Comparison of ENCODE assay signal across 21 cellular contexts in the genomic region with DNA sequence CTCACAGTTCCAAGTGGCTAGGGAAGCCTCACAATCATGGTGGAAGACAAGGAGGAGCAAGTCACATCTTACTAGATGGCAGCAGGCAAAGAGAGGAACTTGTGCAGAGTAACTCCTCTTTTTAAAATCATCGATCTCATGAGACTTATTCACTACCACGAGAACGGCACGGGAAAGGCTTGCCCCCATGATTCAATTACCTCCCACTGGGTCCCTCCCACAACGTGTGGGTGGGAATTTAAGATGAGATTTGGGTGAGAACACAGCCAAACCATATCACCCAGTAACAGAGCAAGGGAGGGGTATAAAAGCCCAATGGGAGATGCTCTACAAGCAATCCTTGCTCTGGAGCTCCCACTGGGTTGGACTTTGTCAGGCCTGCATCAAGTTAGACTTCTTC.
"Had no signal": no experiment of that assay in that cellular context is flagged by ENCODE, and none has a peak within 500 bp of the region (broad histone marks: within the 10 kb centered on the region; RNA-seq: fewer than 3 reads in every experiment).

No MANE protein-coding gene starts in this region.

- H3K4me1 ChIP-seq: left lung, lower lobe of right lung had no signal

- H3K27ac ChIP-seq: coronary artery, dorsolateral prefrontal cortex, foreskin keratinocyte, heart left ventricle, hepatocyte, left lung, lower lobe of right lung had no signal

- H3K27ac Mint-ChIP-seq: immature natural killer cell; mesothelial cell of epicardium; naive thymus-derived CD8-positive, alpha-beta T cell had no signal

- H3K36me3 Mint-ChIP-seq: immature natural killer cell, mesothelial cell of epicardium had no signal

- DNase-seq: dermis blood vessel endothelial cell; dorsolateral prefrontal cortex; effector CD4-positive, alpha-beta T cell; effector memory CD4-positive, alpha-beta T cell; foreskin keratinocyte; heart left ventricle; hypothalamus; immature natural killer cell; left cardiac atrium; left lung; left ventricle myocardium superior; lower lobe of right lung; mesenchymal stem cell; mucosa of descending colon; naive B cell; naive thymus-derived CD8-positive, alpha-beta T cell had no signal

- H3K36me3 ChIP-seq: esophagus muscularis mucosa, gastroesophageal sphincter, heart left ventricle, left lung, lower lobe of right lung had no signal

- H3K4me3 Mint-ChIP-seq: immature natural killer cell; mesothelial cell of epicardium; naive B cell; naive thymus-derived CD8-positive, alpha-beta T cell had no signal

- H3K9me3 ChIP-seq: lower lobe of right lung had no signal

- ATAC-seq: foreskin keratinocyte; gastroesophageal sphincter; left cardiac atrium; left lung; left ventricle myocardium superior; lower lobe of right lung; mucosa of descending colon; naive thymus-derived CD8-positive, alpha-beta T cell had no signal

- H3K27me3 ChIP-seq: esophagus muscularis mucosa, gastroesophageal sphincter, hepatocyte had no signal

- H3K4me1 Mint-ChIP-seq: immature natural killer cell; naive B cell; naive thymus-derived CD8-positive, alpha-beta T cell had no signal

- H3K4me3 ChIP-seq: coronary artery, dorsolateral prefrontal cortex, esophagus muscularis mucosa, gastroesophageal sphincter, heart left ventricle, hepatocyte, left lung, lower lobe of right lung, mucosa of descending colon had no signal
